23 cellular contexts compared by ENCODE assay signal in the genomic region with DNA sequence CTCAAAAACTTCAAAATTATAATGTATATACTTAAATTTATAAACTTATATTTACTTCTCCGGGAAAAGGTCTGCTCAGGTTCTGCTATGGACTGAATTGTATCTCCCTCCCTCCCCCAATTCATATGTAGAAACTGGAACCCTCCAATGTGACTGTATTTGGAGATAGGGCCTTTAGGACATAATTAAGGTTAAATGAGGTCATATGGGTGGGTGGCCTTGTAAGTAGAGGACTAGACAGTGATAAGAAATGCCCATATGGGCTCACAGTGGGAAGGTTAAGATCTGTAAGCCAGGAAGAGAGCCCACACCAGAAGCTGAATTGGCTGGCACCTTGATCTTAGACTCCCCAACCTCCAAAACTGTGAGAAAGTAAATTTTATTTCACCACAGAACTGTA.
"Had no signal": no experiment of that assay in that cellular context is flagged by ENCODE, and none has a peak within 500 bp of the region (broad histone marks: within the 10 kb centered on the region; RNA-seq: fewer than 3 reads in every experiment).

No MANE protein-coding gene starts in this region.

- H3K4me1 Mint-ChIP-seq: activated CD4-positive, alpha-beta T cell treated with anti-CD3 and anti-CD28 coated beads for 36 hours; activated CD8-positive, alpha-beta memory T cell treated with anti-CD3 and anti-CD28 coated beads, Interleukin-2, amount 10 ng/mL, durations not matched to agents 7 days and 5 days; neural progenitor cell had no signal

- H3K36me3 Mint-ChIP-seq: neural progenitor cell had no signal

- H3K27me3 Mint-ChIP-seq: activated B cell treated with CpG ODN at 0.5 μM for 24 hours; activated CD4-positive, alpha-beta T cell treated with anti-CD3 and anti-CD28 coated beads for 36 hours; activated CD8-positive, alpha-beta memory T cell treated with anti-CD3 and anti-CD28 coated beads, Interleukin-2, amount 10 ng/mL, durations not matched to agents 7 days and 5 days; activated naive CD8-positive, alpha-beta T cell; central memory CD8-positive, alpha-beta T cell; dendritic cell treated with granulocyte-macrophage colony-stimulating factor and Interleukin-4, amounts not matched to agents 40 ng/mL and 50 ng/mL, for 4 days; naive thymus-derived CD4-positive, alpha-beta T cell had no signal

- ATAC-seq: activated CD4-positive, alpha-beta T cell treated with anti-CD3 and anti-CD28 coated beads for 36 hours; activated CD8-positive, alpha-beta memory T cell treated with anti-CD3 and anti-CD28 coated beads, Interleukin-2, amount 10 ng/mL, durations not matched to agents 7 days and 5 days; activated CD8-positive, alpha-beta T cell treated with anti-CD3 and anti-CD28 coated beads, Interleukin-2, amount 10 ng/mL, durations not matched to agents 7 days and 5 days; naive thymus-derived CD4-positive, alpha-beta T cell; right cardiac atrium had no signal

- H3K27ac Mint-ChIP-seq: activated B cell treated with CpG ODN at 0.5 μM for 24 hours; activated CD4-positive, alpha-beta T cell treated with anti-CD3 and anti-CD28 coated beads for 36 hours; activated CD8-positive, alpha-beta memory T cell treated with anti-CD3 and anti-CD28 coated beads, Interleukin-2, amount 10 ng/mL, durations not matched to agents 7 days and 5 days; activated CD8-positive, alpha-beta T cell treated with anti-CD3 and anti-CD28 coated beads, Interleukin-2, amount 10 ng/mL, durations not matched to agents 7 days and 5 days; activated naive CD8-positive, alpha-beta T cell; activated T-helper 2 cell treated with anti-CD3 and anti-CD28 coated beads, Interferon-gamma antibody, Interleukin-2, Interleukin-4, amounts not matched to agents 10 μg/mL and 5 μg/mL and 100 μg/mL, durations not matched to agents 14 hours and 24 hours and 36 hours; dendritic cell treated with granulocyte-macrophage colony-stimulating factor and Interleukin-4, amounts not matched to agents 40 ng/mL and 50 ng/mL, for 4 days; endodermal cell; neural progenitor cell had no signal

- H3K4me3 Mint-ChIP-seq: activated B cell treated with CpG ODN at 0.5 μM for 24 hours; activated CD4-positive, alpha-beta T cell treated with anti-CD3 and anti-CD28 coated beads for 36 hours; activated CD8-positive, alpha-beta memory T cell treated with anti-CD3 and anti-CD28 coated beads, Interleukin-2, amount 10 ng/mL, durations not matched to agents 7 days and 5 days; activated CD8-positive, alpha-beta T cell treated with anti-CD3 and anti-CD28 coated beads, Interleukin-2, amount 10 ng/mL, durations not matched to agents 7 days and 5 days; activated naive CD8-positive, alpha-beta T cell; central memory CD8-positive, alpha-beta T cell; dendritic cell treated with granulocyte-macrophage colony-stimulating factor and Interleukin-4, amounts not matched to agents 40 ng/mL and 50 ng/mL, for 4 days; endodermal cell; naive thymus-derived CD4-positive, alpha-beta T cell; neural progenitor cell had no signal

- DNase-seq: activated B cell treated with CpG ODN at 0.5 μM for 24 hours; activated CD4-positive, alpha-beta T cell treated with anti-CD3 and anti-CD28 coated beads for 36 hours; activated CD8-positive, alpha-beta memory T cell treated with anti-CD3 and anti-CD28 coated beads, Interleukin-2, amount 10 ng/mL, durations not matched to agents 7 days and 5 days; activated CD8-positive, alpha-beta T cell treated with anti-CD3 and anti-CD28 coated beads, Interleukin-2, amount 10 ng/mL, durations not matched to agents 7 days and 5 days; activated T-cell treated with anti-CD3 and anti-CD28 coated beads, Interleukin-2, amount 50 U/mL, for 48 hours; anterior cingulate cortex; endodermal cell; esophagus squamous epithelium; foreskin melanocyte; heart right ventricle; midbrain; naive thymus-derived CD4-positive, alpha-beta T cell; occipital lobe; right cardiac atrium; stimulated activated CD4-positive, alpha-beta T cell treated with anti-CD3 and anti-CD28 coated beads, Interleukin-15, amount 100 ng/mL, for 24 hours; stimulated activated CD4-positive, alpha-beta T cell treated with anti-CD3 and anti-CD28 coated beads, Interleukin-2, amount 100 ng/mL, for 24 hours; stimulated activated naive CD4-positive, alpha-beta T cell treated with Interleukin-2 at 50 U/mL for 16 hours; transverse colon had no signal

- H3K9me3 Mint-ChIP-seq: activated B cell treated with CpG ODN at 0.5 μM for 24 hours; activated T-helper 2 cell treated with anti-CD3 and anti-CD28 coated beads, Interferon-gamma antibody, Interleukin-2, Interleukin-4, amounts not matched to agents 10 μg/mL and 5 μg/mL and 100 μg/mL, durations not matched to agents 14 hours and 24 hours and 36 hours; central memory CD8-positive, alpha-beta T cell; dendritic cell treated with granulocyte-macrophage colony-stimulating factor and Interleukin-4, amounts not matched to agents 40 ng/mL and 50 ng/mL, for 4 days; naive thymus-derived CD4-positive, alpha-beta T cell; neural progenitor cell had no signal
